9 cellular contexts compared by ENCODE assay signal in genomic region chr9:130039504-130040147, GRCh38. TPM values are rescaled to one million over a fixed set of nuclear protein-coding genes. Genes with fewer than 3 reads are reported as not detected.
DNase-seq lines count a peak whose midpoint lies in the region; ATAC-seq and TF ChIP-seq lines count a peak whose summit lies in the region.
"Had no signal": no experiment of that assay in that cellular context is flagged by ENCODE, and none has a peak within 500 bp of the region (broad histone marks: within the 10 kb centered on the region; RNA-seq: fewer than 3 reads in every experiment).

No MANE protein-coding gene starts in this region.

- H3K36me3 Mint-ChIP-seq in activated CD8-positive, alpha-beta T cell treated with anti-CD3 and anti-CD28 coated beads, Interleukin-2, amount 10 ng/mL, durations not matched to agents 7 days and 5 days (ENCODE audit: low read depth) = peaks cover 42% of the 10 kb centered on the region

- H3K36me3 ChIP-seq in GM06990 (ENCODE audit: control insufficient read depth, insufficient read depth, low read length) (peaks cover 6% of the 10 kb centered on the region), muscle layer of duodenum (ENCODE audit: control insufficient read depth in 1 of 2, insufficient read depth in 2 of 2, low read length in 2 of 2) (no peaks in the 10 kb centered on the region)
- H3K36me3 ChIP-seq: ascending aorta had no signal

- no peaks in the 10 kb centered on the region for H3K27me3 ChIP-seq in GM06990 (replicated peaks; ENCODE audit: control insufficient read depth, insufficient read depth, low read length)
- H3K27me3 ChIP-seq in muscle layer of duodenum (ENCODE audit: low read depth, low read length) = no peaks in the 10 kb centered on the region
- H3K27me3 ChIP-seq: ascending aorta had no signal

- no peaks in the 10 kb centered on the region for H3K27me3 Mint-ChIP-seq in activated CD8-positive, alpha-beta T cell treated with anti-CD3 and anti-CD28 coated beads, Interleukin-2, amount 10 ng/mL, durations not matched to agents 7 days and 5 days (ENCODE audit: low read depth)

- peak overlapping the region; percentile 24 for H3K27ac ChIP-seq in muscle layer of duodenum (ENCODE audit: low read length)
- H3K27ac ChIP-seq: ascending aorta had no signal

- peaks cover 12 to 30% of the 10 kb centered on the region in 2 donors for H3K4me1 ChIP-seq in muscle layer of duodenum (ENCODE audit: control insufficient read depth in 1 of 2, insufficient read depth in 2 of 2, low read length in 2 of 2)

- H3K4me3 Mint-ChIP-seq in activated CD8-positive, alpha-beta T cell treated with anti-CD3 and anti-CD28 coated beads, Interleukin-2, amount 10 ng/mL, durations not matched to agents 7 days and 5 days = peak overlapping the region; percentile 99

- POLR2A ChIA-PET in activated CD8-positive, alpha-beta T cell treated with anti-CD3 and anti-CD28 coated beads, Interleukin-2, amount 10 ng/mL, durations not matched to agents 7 days and 5 days (lab: Charles Lee) = interaction anchor here (0.6 to 6.9 kb wide), 15 partner anchors 10 to 235 kb away, joined by 3 to 138 read pairs (median 4); partner anchors contain the start of gene GPR107

- CTCF ChIA-PET in activated CD8-positive, alpha-beta T cell treated with anti-CD3 and anti-CD28 coated beads, Interleukin-2, amount 10 ng/mL, durations not matched to agents 7 days and 5 days (lab: Charles Lee) = interaction anchor here (0.6 to 6.0 kb wide), 18 partner anchors 8 to 153 kb away, joined by 3 to 43 read pairs (median 6); partner anchors contain the start of gene GPR107

- TF ChIP-seq CTCF in GM06990 (IDR thresholded peaks at IDR 0.05; ENCODE audit: insufficient read depth, low read length, poor library complexity, severe bottlenecking) = no peak

- no peaks in the 10 kb centered on the region for H3K9me3 Mint-ChIP-seq in activated CD8-positive, alpha-beta T cell treated with anti-CD3 and anti-CD28 coated beads, Interleukin-2, amount 10 ng/mL, durations not matched to agents 7 days and 5 days (ENCODE audit: insufficient read depth)

- DNase-seq in GM06990 (ENCODE audit: extremely low read depth, insufficient read length) (peak; percentile 74), activated gamma-delta T cell treated with Interleukin-2 at 50 U/mL for 16 hours (no peak)
- DNase-seq in activated CD8-positive, alpha-beta T cell treated with anti-CD3 and anti-CD28 coated beads, Interleukin-2, amount 10 ng/mL, durations not matched to agents 7 days and 5 days = peak; percentile 38

- H3K9me3 ChIP-seq in muscle layer of duodenum (ENCODE audit: control insufficient read depth in 1 of 2, low read length in 2 of 2) = no peaks in the 10 kb centered on the region
- H3K9me3 ChIP-seq: ascending aorta had no signal

- peaks cover 62% of the 10 kb centered on the region for H3K4me1 Mint-ChIP-seq in activated CD8-positive, alpha-beta T cell treated with anti-CD3 and anti-CD28 coated beads, Interleukin-2, amount 10 ng/mL, durations not matched to agents 7 days and 5 days (ENCODE audit: low read depth)

- ATAC-seq in HG02759 (IDR thresholded peaks at IDR 0.05; ENCODE audit: unreplicated experiment) (peak; percentile 40), HG03565 (IDR thresholded peaks at IDR 0.05; ENCODE audit: unreplicated experiment) (no peak), GM18519 (IDR thresholded peaks at IDR 0.05; ENCODE audit: low FRiP score, unreplicated experiment) (no peak)
- ATAC-seq in activated CD8-positive, alpha-beta T cell treated with anti-CD3 and anti-CD28 coated beads, Interleukin-2, amount 10 ng/mL, durations not matched to agents 7 days and 5 days = peak; percentile 2
- ATAC-seq in activated CD4-positive, CD25-positive, alpha-beta regulatory T cell treated with anti-CD3 and anti-CD28 coated beads, Interleukin-2, amount 50 U/mL, for 24 hours = no peak

- peak overlapping the region; percentile 95 for H3K27ac Mint-ChIP-seq in activated CD8-positive, alpha-beta T cell treated with anti-CD3 and anti-CD28 coated beads, Interleukin-2, amount 10 ng/mL, durations not matched to agents 7 days and 5 days

- H3K4me3 ChIP-seq in GM06990 (replicated peaks; ENCODE audit: low read depth, low read length) (peak overlapping the region; percentile 96), muscle layer of duodenum (ENCODE audit: low read depth in 1 of 2, low read length in 2 of 2) (peak overlapping the region in 1 of 2 donors; percentile 28)

RNA-seq across cellular contexts. Expression of gene FNBP1, which starts 3.4 kb away (rescaled TPM):
- total RNA-seq in activated CD8-positive, alpha-beta T cell treated with anti-CD3 and anti-CD28 coated beads, Interleukin-2, amount 10 ng/mL, durations not matched to agents 7 days and 5 days = 100 to 1,000 TPM; 173 to 176 TPM

RNA-seq across cellular contexts. Expression of gene GPR107, which starts 14.1 kb away (rescaled TPM):
- 10 to 100 TPM; 22.5 to 24.4 TPM for total RNA-seq in activated CD8-positive, alpha-beta T cell treated with anti-CD3 and anti-CD28 coated beads, Interleukin-2, amount 10 ng/mL, durations not matched to agents 7 days and 5 days

Comparison
In these comparisons a context has a peak if more than half of its experiments do, and no peak if none do; other contexts are left out.
1. ATAC-seq: peak in HG02759 (single experiment) and activated CD8-positive, alpha-beta T cell treated with anti-CD3 and anti-CD28 coated beads, Interleukin-2, amount 10 ng/mL, durations not matched to agents 7 days and 5 days (single experiment); none in HG03565 (single experiment), GM18519 (single experiment) and activated CD4-positive, CD25-positive, alpha-beta regulatory T cell treated with anti-CD3 and anti-CD28 coated beads, Interleukin-2, amount 50 U/mL, for 24 hours (0 of 2).